Comparison of ENCODE assay signal across 19 cellular contexts in genomic region chr10:86019141-86019540, GRCh38.
"Had no signal": no experiment of that assay in that cellular context is flagged by ENCODE, and none has a peak within 500 bp of the region (broad histone marks: within the 10 kb centered on the region; RNA-seq: fewer than 3 reads in every experiment).

No MANE protein-coding gene starts in this region.

- H3K4me1 ChIP-seq: foreskin keratinocyte had no signal

- H3K27ac Mint-ChIP-seq: activated CD4-positive, alpha-beta memory T cell treated with anti-CD3 and anti-CD28 coated beads for 36 hours; activated naive CD4-positive, alpha-beta T cell treated with anti-CD3 and anti-CD28 coated beads for 36 hours; activated T-cell treated with anti-CD3 and anti-CD28 coated beads, Interleukin-2, amount 50 U/mL, for 72 hours; naive thymus-derived CD4-positive, alpha-beta T cell; T-helper 17 cell had no signal

- H3K9me3 Mint-ChIP-seq: activated CD4-positive, alpha-beta memory T cell treated with anti-CD3 and anti-CD28 coated beads for 36 hours; activated naive CD4-positive, alpha-beta T cell treated with anti-CD3 and anti-CD28 coated beads for 36 hours; activated T-cell treated with anti-CD3 and anti-CD28 coated beads, Interleukin-2, amount 50 U/mL, for 72 hours; naive thymus-derived CD4-positive, alpha-beta T cell; neural crest cell had no signal

- ATAC-seq: activated T-cell treated with anti-CD3 and anti-CD28 coated beads, Interleukin-2, amount 50 U/mL, for 72 hours; foreskin keratinocyte; naive thymus-derived CD4-positive, alpha-beta T cell; T-helper 17 cell had no signal

- H3K36me3 ChIP-seq: left ventricle myocardium inferior, thyroid gland had no signal

- H3K4me1 Mint-ChIP-seq: neural crest cell had no signal

- H3K27ac ChIP-seq: foreskin keratinocyte, thyroid gland had no signal

- H3K9me3 ChIP-seq: body of pancreas, left ventricle myocardium inferior, thyroid gland had no signal

- H3K27me3 Mint-ChIP-seq: activated CD4-positive, alpha-beta memory T cell treated with anti-CD3 and anti-CD28 coated beads for 36 hours; T-helper 17 cell had no signal

- H3K27me3 ChIP-seq: body of pancreas, foreskin keratinocyte, thyroid gland had no signal

- H3K36me3 Mint-ChIP-seq: activated CD4-positive, alpha-beta memory T cell treated with anti-CD3 and anti-CD28 coated beads for 36 hours; naive thymus-derived CD4-positive, alpha-beta T cell had no signal

- H3K4me3 Mint-ChIP-seq: activated CD4-positive, alpha-beta memory T cell treated with anti-CD3 and anti-CD28 coated beads for 36 hours; activated naive CD4-positive, alpha-beta T cell treated with anti-CD3 and anti-CD28 coated beads for 36 hours; activated T-cell treated with anti-CD3 and anti-CD28 coated beads, Interleukin-2, amount 50 U/mL, for 72 hours; naive thymus-derived CD4-positive, alpha-beta T cell; neural crest cell; T-helper 17 cell had no signal

- DNase-seq: activated CD4-positive, alpha-beta memory T cell treated with anti-CD3 and anti-CD28 coated beads for 36 hours; activated CD4-positive, alpha-beta T cell treated with anti-CD3 and anti-CD28 coated beads for 48 hours; activated effector memory CD4-positive, alpha-beta T cell treated with Interleukin-2 at 50 U/mL for 16 hours; activated naive CD4-positive, alpha-beta T cell treated with anti-CD3 and anti-CD28 coated beads for 36 hours; activated T-cell treated with anti-CD3 and anti-CD28 coated beads, Interleukin-2, amount 50 U/mL, for 72 hours; dermis blood vessel endothelial cell; effector CD8-positive, alpha-beta T cell; erythroblast; foreskin keratinocyte; hippocampal formation; left ventricle myocardium inferior; naive thymus-derived CD4-positive, alpha-beta T cell; stimulated activated CD4-positive, alpha-beta T cell treated with anti-CD3 and anti-CD28 coated beads, Interleukin-2, amount 100 ng/mL, for 48 hours; stimulated activated CD8-positive, alpha-beta memory T cell treated with anti-CD3 and anti-CD28 coated beads, Interleukin-4, amount 100 ng/mL, for 48 hours; stimulated activated naive CD4-positive, alpha-beta T cell treated with Interleukin-2 at 50 U/mL for 16 hours; T-helper 17 cell; thyroid gland had no signal

- H3K4me3 ChIP-seq: body of pancreas, left ventricle myocardium inferior, thyroid gland had no signal
